Comparison of ENCODE assay signal across 13 cellular contexts in the genomic region with DNA sequence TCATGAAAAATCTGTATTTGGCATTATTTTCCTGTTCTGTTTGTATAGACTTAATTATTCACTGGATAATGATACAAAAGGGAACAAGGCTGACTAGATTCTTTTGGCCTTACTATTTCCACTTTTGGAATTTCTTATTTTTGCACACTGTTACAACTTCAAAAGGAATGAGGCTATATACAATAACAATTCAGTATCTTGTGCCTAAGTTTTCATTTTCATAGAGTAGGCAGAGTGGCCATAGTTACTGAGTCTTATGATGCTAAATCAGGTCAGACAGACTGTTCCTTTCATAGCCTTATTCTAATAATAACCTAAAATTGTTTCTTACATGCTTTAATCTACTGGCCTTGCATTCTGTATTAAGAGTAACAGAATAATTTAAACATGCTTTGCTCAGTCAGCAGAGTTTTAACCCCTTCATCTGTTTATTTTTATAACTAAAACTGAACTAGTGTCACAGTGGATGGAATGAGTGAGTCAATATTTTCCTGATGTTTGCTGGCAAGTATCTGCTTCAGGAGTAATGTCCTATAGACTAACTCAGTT. TPM values are rescaled to one million over a fixed set of nuclear protein-coding genes. Genes with fewer than 3 reads are reported as not detected.
A peak's percentile ranks its signal among the peaks of the same experiment; 100 is the strongest.
DNase-seq lines count a peak whose midpoint lies in the region; FAIRE-seq and TF ChIP-seq lines count a peak whose summit lies in the region.
"Had no signal": no experiment of that assay in that cellular context is flagged by ENCODE, and none has a peak within 500 bp of the region (broad histone marks: within the 10 kb centered on the region; RNA-seq: fewer than 3 reads in every experiment).

No MANE protein-coding gene starts in this region.

- H3K4me1 Mint-ChIP-seq in HFFc6 (ENCODE audit: low read depth) (peaks cover 94% of the 10 kb centered on the region), astrocyte (ENCODE audit: low read depth, unreplicated experiment) (peaks cover 20% of the 10 kb centered on the region)

- H3K27ac Mint-ChIP-seq in HFFc6 (peak overlapping the region; percentile 93), astrocyte (ENCODE audit: unreplicated experiment) (peak overlapping the region; percentile 36)

- H3K27me3 ChIP-seq in astrocyte (ENCODE audit: insufficient read depth, low read length) (no peaks in the 10 kb centered on the region), skeletal muscle satellite cell (ENCODE audit: control insufficient read depth, insufficient read depth, low read length) (no peaks in the 10 kb centered on the region), tibial nerve (no peaks in the 10 kb centered on the region)
- H3K27me3 ChIP-seq: Peyer's patch had no signal

- peaks cover 7% of the 10 kb centered on the region; the same call in 1 of the 2 replicates for H3K9me3 Mint-ChIP-seq in HFFc6
- H3K9me3 Mint-ChIP-seq in astrocyte (ENCODE audit: unreplicated experiment) = no peaks in the 10 kb centered on the region

- FAIRE-seq in astrocyte (lab: Jason Lieb, UNC) (peak; percentile 82), urothelium cell line (lab: Jason Lieb, UNC) (no peak)

- no peak overlapping the region for H2AFZ ChIP-seq in astrocyte (ENCODE audit: low read depth, low read length)

- H3K9ac ChIP-seq in astrocyte (ENCODE audit: low read length) (peak overlapping the region; percentile 29), skeletal muscle satellite cell (ENCODE audit: low read depth, low read length) (peak overlapping the region; percentile 64)

- H3K27me3 Mint-ChIP-seq in HFFc6 (ENCODE audit: insufficient read depth) (no peaks in the 10 kb centered on the region), astrocyte (ENCODE audit: low read depth, unreplicated experiment) (no peaks in the 10 kb centered on the region)

- H4K20me1 ChIP-seq in astrocyte (ENCODE audit: insufficient read depth, low read length) = no peaks in the 10 kb centered on the region

- H3K9me3 ChIP-seq in astrocyte (ENCODE audit: insufficient read depth, low read depth, low read length) (no peaks in the 10 kb centered on the region), skeletal muscle satellite cell (replicated peaks; ENCODE audit: low read length) (no peaks in the 10 kb centered on the region), tibial nerve (no peaks in the 10 kb centered on the region)
- H3K9me3 ChIP-seq: Peyer's patch had no signal

- no peaks in the 10 kb centered on the region for H3K36me3 ChIP-seq in astrocyte (ENCODE audit: insufficient read depth, low read length)
- no peaks in the 10 kb centered on the region for H3K36me3 ChIP-seq in skeletal muscle satellite cell (ENCODE audit: insufficient read depth, low read length)
- H3K36me3 ChIP-seq in tibial nerve = no peaks in the 10 kb centered on the region
- H3K36me3 ChIP-seq: Peyer's patch had no signal

- TF ChIP-seq CTCF in HFFc6 (IDR thresholded peaks at IDR 0.05) (no peak), astrocyte (IDR thresholded peaks at IDR 0.05; ENCODE audit: insufficient read depth, low read depth, low read length) (no peak), foreskin fibroblast (IDR thresholded peaks at IDR 0.05; ENCODE audit: low read depth, low read length) (no peak), tibial nerve (IDR thresholded peaks at IDR 0.05) (no peak)

- no peak for TF ChIP-seq POLR2A in tibial nerve (IDR thresholded peaks at IDR 0.05)

- H3K4me3 ChIP-seq in astrocyte (ENCODE audit: insufficient read depth, low read depth, low read length) = no peak overlapping the region
- H3K4me3 ChIP-seq in foreskin fibroblast (ENCODE audit: low read depth in 1 of 2, low read length in 2 of 2) = no peak overlapping the region
- no peak overlapping the region for H3K4me3 ChIP-seq in skeletal muscle satellite cell (ENCODE audit: low read length)
- no peak overlapping the region for H3K4me3 ChIP-seq in tibial nerve
- H3K4me3 ChIP-seq: Peyer's patch, skin epidermis had no signal

- H3K36me3 Mint-ChIP-seq in HFFc6 (ENCODE audit: low read depth) (peaks cover 35% of the 10 kb centered on the region), astrocyte (ENCODE audit: low read depth, unreplicated experiment) (no peaks in the 10 kb centered on the region)

- H3K4me3 Mint-ChIP-seq in HFFc6 (peak overlapping the region; percentile 77), astrocyte (ENCODE audit: unreplicated experiment) (no peak overlapping the region)

- peak; percentile 79 for DNase-seq in HFFc6
- DNase-seq in astrocyte (ENCODE audit: low read depth) = peak; percentile 73
- DNase-seq in foreskin fibroblast = peak; percentile 52 to 72
- DNase-seq in tibial nerve (ENCODE audit: low spot score in 2 of 2) = no peak
- no peak for DNase-seq in LoVo (ENCODE audit: low spot score)
- no peak for DNase-seq in activated gamma-delta T cell treated with Interleukin-2 at 50 U/mL for 16 hours
- no peak for DNase-seq in urothelium cell line (ENCODE audit: low spot score)
- DNase-seq: activated CD8-positive, alpha-beta memory T cell treated with anti-CD3 and anti-CD28 coated beads, Interleukin-2, amount 50 U/mL, for 48 hours; central memory CD4-positive, alpha-beta T cell; hippocampal formation; Peyer's patch had no signal

- H3K4me2 ChIP-seq in astrocyte (ENCODE audit: low read length) (peak overlapping the region; percentile 64), skeletal muscle satellite cell (ENCODE audit: low read length) (peak overlapping the region; percentile 58)

- H3K27ac ChIP-seq in astrocyte (ENCODE audit: low read depth, low read length) = peak overlapping the region; percentile 79
- H3K27ac ChIP-seq in tibial nerve = peak overlapping the region in 2 of 4 donors; percentile 62 to 73
- H3K27ac ChIP-seq: Peyer's patch had no signal

- TF ChIP-seq EP300 in tibial nerve (IDR thresholded peaks at IDR 0.05) = no peak

- peaks cover 45% of the 10 kb centered on the region for H3K79me2 ChIP-seq in astrocyte (ENCODE audit: insufficient read depth, low read length)

- H3K4me1 ChIP-seq in astrocyte (ENCODE audit: insufficient read depth, low read length) (peaks cover 33% of the 10 kb centered on the region), skeletal muscle satellite cell (ENCODE audit: control insufficient read depth, insufficient read depth, low read length) (peaks cover 52% of the 10 kb centered on the region), tibial nerve (peaks cover 0 to 35% (median 8%) of the 10 kb centered on the region in 4 donors)
- H3K4me1 ChIP-seq: Peyer's patch had no signal

RNA-seq across cellular contexts. Expression of a gene that starts 10.5 kb away (rescaled TPM):
- total RNA-seq in HFFc6 (2021; fragmentation: NEBNext Ultra II Directional; extraction: Animal tissue kit (Norgen Biotek cat#: 25700)) = 10 to 100 TPM; 51.3 to 70.0 (median 58.5) TPM
- total RNA-seq in astrocyte (23.7 and 26.6 TPM in 2 replicates), tibial nerve (10 to 100 TPM; 11.3 to 31.9 (median 19.6) TPM)
- 19.4 and 27.1 TPM in 2 replicates for total RNA-seq in skeletal muscle satellite cell (2012; rRNA removed)

RNA-seq across cellular contexts. Expression of a gene that starts 42.2 kb away (rescaled TPM):
- total RNA-seq in HFFc6 (2021; fragmentation: NEBNext Ultra II Directional; extraction: Animal tissue kit (Norgen Biotek cat#: 25700)) = 10 to 100 TPM in 5 of 6 experiments, 1 to 10 TPM in 1; 8.7 to 15.7 (median 14.7) TPM
- 0.05 and 0.07 TPM in 2 replicates for total RNA-seq in astrocyte
- under 0.01 TPM in 1 of 2 replicates, not detected in the other for total RNA-seq in skeletal muscle satellite cell (2012; rRNA removed)
- under 1 TPM; 0.59 to 0.87 (median 0.72) TPM for total RNA-seq in tibial nerve

Comparison
In these comparisons a context has a peak if more than half of its experiments do, and no peak if none do; other contexts are left out.
1. DNase-seq: peak in HFFc6 (single experiment), astrocyte (single experiment) and foreskin fibroblast (2 of 2); none in tibial nerve (0 of 2), LoVo (single experiment), activated gamma-delta T cell treated with Interleukin-2 at 50 U/mL for 16 hours (single experiment) and urothelium cell line (single experiment).